In genomic region chr4:166229799-166230198, GRCh38 we compare ENCODE assay signal across 7 cellular contexts.
"Had no signal": no experiment of that assay in that cellular context is flagged by ENCODE, and none has a peak within 500 bp of the region (broad histone marks: within the 10 kb centered on the region; RNA-seq: fewer than 3 reads in every experiment).

No MANE protein-coding gene starts in this region.

- FAIRE-seq: GM12878, GM12891, GM12892, GM18507, GM19239 had no signal

- H3K4me3 ChIP-seq: GM12878 had no signal

- ATAC-seq: GM12878 had no signal

- DNase-seq: GDM1, GF-D8 had no signal
